In the genomic region with DNA sequence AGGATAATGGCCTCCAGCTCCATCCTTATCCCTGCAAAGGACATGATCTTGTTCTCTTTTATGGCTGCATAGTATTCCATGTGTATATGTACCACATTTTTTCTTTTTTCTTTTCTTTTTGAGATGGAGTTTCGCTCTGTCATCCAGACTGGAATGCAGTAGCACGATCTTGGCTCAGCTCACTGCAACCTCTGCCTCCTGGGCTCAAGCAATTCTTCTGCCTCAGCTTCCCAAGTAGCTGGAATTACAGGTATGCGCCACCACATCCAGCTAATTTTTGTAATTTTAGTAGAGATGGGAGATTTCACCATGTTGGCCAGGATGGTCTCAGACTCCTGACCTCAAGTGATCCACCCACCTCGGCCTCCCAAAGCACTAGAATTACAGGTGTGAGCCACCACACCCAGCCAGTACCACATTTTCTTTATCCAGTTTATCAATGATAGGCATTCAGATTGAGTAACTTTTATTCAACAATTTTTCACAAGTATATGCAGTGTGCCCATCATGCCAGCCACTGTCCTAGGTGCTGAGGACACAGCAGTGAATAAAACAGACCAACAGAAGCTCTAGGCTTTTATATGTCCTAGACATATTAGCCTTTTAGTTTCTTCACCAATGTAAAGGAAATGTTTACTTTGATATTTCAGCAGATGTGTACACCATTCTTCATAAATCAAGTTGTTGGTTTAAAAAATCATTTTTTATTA, we compare ENCODE assay signal across 25 cellular contexts.
"Had no signal": no experiment of that assay in that cellular context is flagged by ENCODE, and none has a peak within 500 bp of the region (broad histone marks: within the 10 kb centered on the region; RNA-seq: fewer than 3 reads in every experiment).

No MANE protein-coding gene starts in this region.

- ATAC-seq: effector memory CD8-positive, alpha-beta T cell; esophagus mucosa; gastrocnemius medialis; heart right ventricle; left cardiac atrium; left lung; left ventricle myocardium superior; lower lobe of right lung; mucosa of descending colon had no signal

- H3K9me3 ChIP-seq: colonic mucosa, esophagus squamous epithelium, gastrocnemius medialis, heart right ventricle, left lung, lower lobe of right lung, mucosa of descending colon had no signal

- H3K27me3 Mint-ChIP-seq: dendritic cell treated with granulocyte-macrophage colony-stimulating factor and Interleukin-4, amounts not matched to agents 40 ng/mL and 50 ng/mL, for 4 days; naive B cell had no signal

- H3K36me3 Mint-ChIP-seq: mesothelial cell of epicardium, naive B cell had no signal

- H3K27me3 ChIP-seq: colonic mucosa, esophagus squamous epithelium, gastrocnemius medialis, heart right ventricle, left lung had no signal

- H3K9me3 Mint-ChIP-seq: dendritic cell treated with granulocyte-macrophage colony-stimulating factor and Interleukin-4, amounts not matched to agents 40 ng/mL and 50 ng/mL, for 4 days; effector memory CD8-positive, alpha-beta T cell; endodermal cell; mesothelial cell of epicardium had no signal

- H3K27ac Mint-ChIP-seq: dendritic cell treated with granulocyte-macrophage colony-stimulating factor and Interleukin-4, amounts not matched to agents 40 ng/mL and 50 ng/mL, for 4 days; effector memory CD8-positive, alpha-beta T cell; endodermal cell; mesothelial cell of epicardium had no signal

- H3K4me3 Mint-ChIP-seq: dendritic cell treated with granulocyte-macrophage colony-stimulating factor and Interleukin-4, amounts not matched to agents 40 ng/mL and 50 ng/mL, for 4 days; effector memory CD8-positive, alpha-beta T cell; endodermal cell; mesothelial cell of epicardium; naive B cell had no signal

- H3K4me1 Mint-ChIP-seq: naive B cell had no signal

- H3K27ac ChIP-seq: colonic mucosa, epithelial cell of prostate, esophagus squamous epithelium, gastrocnemius medialis, heart right ventricle, left lung, lower lobe of right lung had no signal

- H3K4me1 ChIP-seq: colonic mucosa, esophagus squamous epithelium, gastrocnemius medialis, heart right ventricle, left lung, lower lobe of right lung had no signal

- H3K36me3 ChIP-seq: colonic mucosa, esophagus squamous epithelium, gastrocnemius medialis, heart right ventricle, left lung, lower lobe of right lung had no signal

- DNase-seq: colonic mucosa; cortex of kidney; effector CD8-positive, alpha-beta T cell; effector memory CD8-positive, alpha-beta T cell; endodermal cell; erythroblast; esophagus squamous epithelium; foreskin fibroblast; foreskin melanocyte; gastrocnemius medialis; glutamatergic neuron; head of caudate nucleus; heart right ventricle; hippocampal formation; left cardiac atrium; left lung; left ventricle myocardium superior; lower lobe of right lung; mesenchymal stem cell; mucosa of descending colon; naive B cell had no signal

- H3K4me3 ChIP-seq: colonic mucosa, esophagus squamous epithelium, gastrocnemius medialis, heart right ventricle, left lung, lower lobe of right lung, mucosa of descending colon had no signal
